ENCODE assay signal across 10 cellular contexts in genomic region chrX:12979630-12980015, GRCh38. TPM values are rescaled to one million over a fixed set of nuclear protein-coding genes. Genes with fewer than 3 reads are reported as not detected.
DNase-seq lines count a peak whose midpoint lies in the region; TF ChIP-seq lines count a peak whose summit lies in the region.
"Had no signal": no experiment of that assay in that cellular context is flagged by ENCODE, and none has a peak within 500 bp of the region (broad histone marks: within the 10 kb centered on the region; RNA-seq: fewer than 3 reads in every experiment).

No MANE protein-coding gene starts in this region.

- peaks cover 5% of the 10 kb centered on the region for H3K4me1 ChIP-seq in thymus (ENCODE audit: control insufficient read depth, insufficient read depth, low read length)

- H3K27me3 ChIP-seq in thymus (ENCODE audit: control insufficient read depth, insufficient read depth): no peaks in the 10 kb centered on the region

- DNase-seq in activated T-cell treated with anti-CD3 and anti-CD28 coated beads, Interleukin-2, amount 50 U/mL, for 24 hours: no peak
- DNase-seq in activated T-cell treated with anti-CD3 and anti-CD28 coated beads for 4 hours: no peak
- DNase-seq in T-helper 2 cell treated with Interferon-gamma antibody and Interleukin-4, amounts not matched to agents 5 μg/mL and 100 μg/mL, for 36 hours (ENCODE audit: low spot score): no peak
- DNase-seq in fibroblast of villous mesenchyme (ENCODE audit: low read depth): peak; percentile 57
- DNase-seq in HEK293T (ENCODE audit: extremely low spot score): no peak
- DNase-seq in islet precursor cell: no peak
- DNase-seq in A172 (ENCODE audit: low spot score): no peak
- DNase-seq: NCI-H187 treated with DMSO at 0.1 percent for 48 hours, Right ventricle myocardium superior had no signal

- POLR2A ChIA-PET in HEK293T (lab: Yijun Ruan, JAX): no interaction called here

- peak overlapping the region; percentile 95 for H3K4me3 Mint-ChIP-seq in activated T-cell treated with anti-CD3 and anti-CD28 coated beads, Interleukin-2, amount 50 U/mL, for 24 hours
- H3K4me3 Mint-ChIP-seq in T-helper 2 cell treated with Interferon-gamma antibody and Interleukin-4, amounts not matched to agents 5 μg/mL and 100 μg/mL, for 36 hours: peak overlapping the region; percentile 99

- H3K27ac Mint-ChIP-seq in activated T-cell treated with anti-CD3 and anti-CD28 coated beads, Interleukin-2, amount 50 U/mL, for 24 hours: peak overlapping the region; percentile 94
- peak overlapping the region; percentile 98 for H3K27ac Mint-ChIP-seq in T-helper 2 cell treated with Interferon-gamma antibody and Interleukin-4, amounts not matched to agents 5 μg/mL and 100 μg/mL, for 36 hours

- peaks cover 70% of the 10 kb centered on the region for H3K4me1 Mint-ChIP-seq in activated T-cell treated with anti-CD3 and anti-CD28 coated beads, Interleukin-2, amount 50 U/mL, for 24 hours (ENCODE audit: low read depth)
- H3K4me1 Mint-ChIP-seq in T-helper 2 cell treated with Interferon-gamma antibody and Interleukin-4, amounts not matched to agents 5 μg/mL and 100 μg/mL, for 36 hours (ENCODE audit: low read depth): peaks cover 44% of the 10 kb centered on the region

- WGBS in thymus: 58% methylated on average over 5 of the region's 5 CpGs

- peaks cover 37% of the 10 kb centered on the region for H3K36me3 Mint-ChIP-seq in activated T-cell treated with anti-CD3 and anti-CD28 coated beads, Interleukin-2, amount 50 U/mL, for 24 hours (ENCODE audit: low read depth)
- peaks cover 40% of the 10 kb centered on the region for H3K36me3 Mint-ChIP-seq in T-helper 2 cell treated with Interferon-gamma antibody and Interleukin-4, amounts not matched to agents 5 μg/mL and 100 μg/mL, for 36 hours (ENCODE audit: low read depth)

- CTCF ChIA-PET in HEK293T (lab: Yijun Ruan, JAX): no interaction called here

- H3K9me3 ChIP-seq in thymus (ENCODE audit: control insufficient read depth): no peaks in the 10 kb centered on the region

- no peak overlapping the region for H3K4me3 ChIP-seq in fibroblast of villous mesenchyme (ENCODE audit: low read depth, low read length)
- H3K4me3 ChIP-seq in thymus (ENCODE audit: low read length): peak overlapping the region; percentile 24

- H3K36me3 ChIP-seq in thymus (ENCODE audit: control insufficient read depth, insufficient read depth): no peaks in the 10 kb centered on the region

- H3K27me3 Mint-ChIP-seq in activated T-cell treated with anti-CD3 and anti-CD28 coated beads, Interleukin-2, amount 50 U/mL, for 24 hours: peaks cover 71% of the 10 kb centered on the region
- peaks cover 2% of the 10 kb centered on the region for H3K27me3 Mint-ChIP-seq in T-helper 2 cell treated with Interferon-gamma antibody and Interleukin-4, amounts not matched to agents 5 μg/mL and 100 μg/mL, for 36 hours (ENCODE audit: low read depth)

- no peaks in the 10 kb centered on the region for H3K9me3 Mint-ChIP-seq in activated T-cell treated with anti-CD3 and anti-CD28 coated beads, Interleukin-2, amount 50 U/mL, for 24 hours
- no peaks in the 10 kb centered on the region for H3K9me3 Mint-ChIP-seq in T-helper 2 cell treated with Interferon-gamma antibody and Interleukin-4, amounts not matched to agents 5 μg/mL and 100 μg/mL, for 36 hours

- no peak for TF ChIP-seq CTCF in fibroblast of villous mesenchyme (IDR thresholded peaks at IDR 0.05; ENCODE audit: insufficient read depth, low read depth, low read length)

- peak overlapping the region; percentile 74 for H3K27ac ChIP-seq in thymus (ENCODE audit: low read depth)

TF ChIP-seq in HEK293T, 16 proteins besides CTCF, POLR2A, EP300 and RAD21:
- TF ChIP-seq PKNOX1 (IDR thresholded peaks at IDR 0.05): no peak
- no peak for TF ChIP-seq FOXK2 (IDR thresholded peaks at IDR 0.05)
- no peak for TF ChIP-seq CTBP1 (IDR thresholded peaks at IDR 0.05; ENCODE audit: borderline replicate concordance)
- TF ChIP-seq ARNT (IDR thresholded peaks at IDR 0.05): no peak
- TF ChIP-seq FOXM1 (IDR thresholded peaks at IDR 0.05; ENCODE audit: borderline replicate concordance): no peak
- TF ChIP-seq BHLHE40 (IDR thresholded peaks at IDR 0.05; ENCODE audit: borderline replicate concordance): no peak
- TF ChIP-seq FOXA1 (IDR thresholded peaks at IDR 0.05): no peak
- TF ChIP-seq ELF4 (IDR thresholded peaks at IDR 0.05): no peak
TF ChIP-seq in HEK293T: peak in this region for 0.

RNA-seq across cellular contexts. Expression of gene TMSB4X, which starts 4.7 kb away (rescaled TPM):
- total RNA-seq in fibroblast of villous mesenchyme: 7,483 and 8,887 TPM in 2 replicates
- 12,473 TPM for polyA plus RNA-seq in thymus
- 16,491 and 16,946 TPM in 2 replicates for total RNA-seq in A172 (2014; rRNA removed; shearing (Covaris generic))
